Comparison of ENCODE assay signal across 1 cellular context in genomic region chr22:41835462-41835861, GRCh38.
TF ChIP-seq lines count a peak whose summit lies in the region.

No MANE protein-coding gene starts in this region.

TF ChIP-seq in liver, 16 proteins besides CTCF, POLR2A, EP300 and RAD21 (continued from another document):
- TF ChIP-seq REST (IDR thresholded peaks at IDR 0.05) (peak; percentile 26), JUND (IDR thresholded peaks at IDR 0.05) (peak; percentile 22 to 50), EGR1 (IDR thresholded peaks at IDR 0.05; ENCODE audit: low read depth in 2 of 2) (peak in 1 of 2 donors; percentile 15)
